ENCODE assay signal across 1 cellular context in the genomic region with DNA sequence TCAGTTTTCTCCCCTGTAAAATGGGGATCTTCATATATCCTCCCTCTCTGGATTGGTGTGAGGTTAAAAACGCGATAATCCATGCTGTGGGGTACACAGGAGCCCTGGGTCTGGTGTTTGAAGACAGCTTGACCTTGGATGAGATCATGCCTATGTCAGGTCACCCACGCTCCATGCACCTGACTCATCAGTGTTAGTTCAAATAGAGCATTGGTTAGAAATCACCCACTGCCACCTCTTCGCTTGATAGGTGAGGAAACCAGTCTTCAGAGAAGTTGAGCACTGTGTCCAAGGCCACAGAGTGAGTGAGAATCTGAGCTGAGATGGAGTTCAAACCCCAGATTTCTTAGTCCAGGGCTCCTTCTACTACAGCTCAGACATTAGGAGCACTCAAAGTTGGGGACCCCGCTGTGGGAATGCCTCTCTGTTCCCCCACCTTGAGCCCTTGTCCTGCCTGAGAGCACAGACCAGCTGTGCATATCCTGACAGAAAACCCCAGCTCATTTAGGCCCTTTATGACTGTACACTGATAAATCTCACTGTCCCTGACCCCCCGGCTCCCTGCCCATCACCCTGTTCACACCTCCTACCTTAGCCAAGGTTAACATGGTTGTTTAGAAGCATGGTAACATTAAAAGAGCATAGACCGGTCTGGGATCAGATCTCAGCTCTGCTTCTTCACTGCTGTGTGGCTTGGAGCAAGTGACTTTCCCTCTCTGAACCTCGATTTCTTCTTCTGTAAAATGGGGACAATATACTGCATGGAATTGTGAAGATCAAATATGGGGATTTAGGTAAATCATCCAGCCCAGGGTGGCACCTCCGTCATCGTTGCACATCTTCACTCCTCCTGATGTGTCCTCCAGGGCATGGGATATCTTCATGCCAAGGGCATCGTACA.
TF ChIP-seq lines count a peak whose summit lies in the region.

No MANE protein-coding gene starts in this region.

TF ChIP-seq in GM12878, 131 proteins besides CTCF, POLR2A, EP300 and RAD21 (continued from another document):
- TF ChIP-seq ZNF384 (IDR thresholded peaks at IDR 0.05; ENCODE audit: borderline replicate concordance, low read depth, low read length) (no peak), ZNF622 (IDR thresholded peaks at IDR 0.05) (no peak), TARDBP (IDR thresholded peaks at IDR 0.05; ENCODE audit: borderline replicate concordance) (no peak), NRF1 (conservative IDR thresholded peaks at IDR 0.05; ENCODE audit: low read depth, low read length) (no peak), TBL1XR1 (IDR thresholded peaks at IDR 0.05; ENCODE audit: low read depth, low read length) (no peak), HCFC1 (IDR thresholded peaks at IDR 0.05; ENCODE audit: low read length) (no peak), EGR1 (IDR thresholded peaks at IDR 0.05; ENCODE audit: borderline replicate concordance in 1 of 2, low read depth in 2 of 2, low read length in 2 of 2) (no peak), CREM (IDR thresholded peaks at IDR 0.05; ENCODE audit: low read depth) (no peak), NBN (IDR thresholded peaks at IDR 0.05) (no peak), SMC3 (IDR thresholded peaks at IDR 0.05; ENCODE audit: borderline replicate concordance, low read length) (no peak), RCOR1 (conservative IDR thresholded peaks at IDR 0.05; ENCODE audit: low read depth, low read length) (no peak)
- TF ChIP-seq, protein P1, sequence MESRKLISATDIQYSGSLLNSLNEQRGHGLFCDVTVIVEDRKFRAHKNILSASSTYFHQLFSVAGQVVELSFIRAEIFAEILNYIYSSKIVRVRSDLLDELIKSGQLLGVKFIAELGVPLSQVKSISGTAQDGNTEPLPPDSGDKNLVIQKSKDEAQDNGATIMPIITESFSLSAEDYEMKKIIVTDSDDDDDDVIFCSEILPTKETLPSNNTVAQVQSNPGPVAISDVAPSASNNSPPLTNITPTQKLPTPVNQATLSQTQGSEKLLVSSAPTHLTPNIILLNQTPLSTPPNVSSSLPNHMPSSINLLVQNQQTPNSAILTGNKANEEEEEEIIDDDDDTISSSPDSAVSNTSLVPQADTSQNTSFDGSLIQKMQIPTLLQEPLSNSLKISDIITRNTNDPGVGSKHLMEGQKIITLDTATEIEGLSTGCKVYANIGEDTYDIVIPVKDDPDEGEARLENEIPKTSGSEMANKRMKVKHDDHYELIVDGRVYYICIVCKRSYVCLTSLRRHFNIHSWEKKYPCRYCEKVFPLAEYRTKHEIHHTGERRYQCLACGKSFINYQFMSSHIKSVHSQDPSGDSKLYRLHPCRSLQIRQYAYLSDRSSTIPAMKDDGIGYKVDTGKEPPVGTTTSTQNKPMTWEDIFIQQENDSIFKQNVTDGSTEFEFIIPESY (IDR thresholded peaks at IDR 0.05), result no peak
- TF ChIP-seq, protein P2, sequence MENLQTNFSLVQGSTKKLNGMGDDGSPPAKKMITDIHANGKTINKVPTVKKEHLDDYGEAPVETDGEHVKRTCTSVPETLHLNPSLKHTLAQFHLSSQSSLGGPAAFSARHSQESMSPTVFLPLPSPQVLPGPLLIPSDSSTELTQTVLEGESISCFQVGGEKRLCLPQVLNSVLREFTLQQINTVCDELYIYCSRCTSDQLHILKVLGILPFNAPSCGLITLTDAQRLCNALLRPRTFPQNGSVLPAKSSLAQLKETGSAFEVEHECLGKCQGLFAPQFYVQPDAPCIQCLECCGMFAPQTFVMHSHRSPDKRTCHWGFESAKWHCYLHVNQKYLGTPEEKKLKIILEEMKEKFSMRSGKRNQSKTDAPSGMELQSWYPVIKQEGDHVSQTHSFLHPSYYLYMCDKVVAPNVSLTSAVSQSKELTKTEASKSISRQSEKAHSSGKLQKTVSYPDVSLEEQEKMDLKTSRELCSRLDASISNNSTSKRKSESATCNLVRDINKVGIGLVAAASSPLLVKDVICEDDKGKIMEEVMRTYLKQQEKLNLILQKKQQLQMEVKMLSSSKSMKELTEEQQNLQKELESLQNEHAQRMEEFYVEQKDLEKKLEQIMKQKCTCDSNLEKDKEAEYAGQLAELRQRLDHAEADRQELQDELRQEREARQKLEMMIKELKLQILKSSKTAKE (IDR thresholded peaks at IDR 0.05; ENCODE audit: low read depth, poor library complexity, severe bottlenecking), result no peak
- TF ChIP-seq, protein P3, sequence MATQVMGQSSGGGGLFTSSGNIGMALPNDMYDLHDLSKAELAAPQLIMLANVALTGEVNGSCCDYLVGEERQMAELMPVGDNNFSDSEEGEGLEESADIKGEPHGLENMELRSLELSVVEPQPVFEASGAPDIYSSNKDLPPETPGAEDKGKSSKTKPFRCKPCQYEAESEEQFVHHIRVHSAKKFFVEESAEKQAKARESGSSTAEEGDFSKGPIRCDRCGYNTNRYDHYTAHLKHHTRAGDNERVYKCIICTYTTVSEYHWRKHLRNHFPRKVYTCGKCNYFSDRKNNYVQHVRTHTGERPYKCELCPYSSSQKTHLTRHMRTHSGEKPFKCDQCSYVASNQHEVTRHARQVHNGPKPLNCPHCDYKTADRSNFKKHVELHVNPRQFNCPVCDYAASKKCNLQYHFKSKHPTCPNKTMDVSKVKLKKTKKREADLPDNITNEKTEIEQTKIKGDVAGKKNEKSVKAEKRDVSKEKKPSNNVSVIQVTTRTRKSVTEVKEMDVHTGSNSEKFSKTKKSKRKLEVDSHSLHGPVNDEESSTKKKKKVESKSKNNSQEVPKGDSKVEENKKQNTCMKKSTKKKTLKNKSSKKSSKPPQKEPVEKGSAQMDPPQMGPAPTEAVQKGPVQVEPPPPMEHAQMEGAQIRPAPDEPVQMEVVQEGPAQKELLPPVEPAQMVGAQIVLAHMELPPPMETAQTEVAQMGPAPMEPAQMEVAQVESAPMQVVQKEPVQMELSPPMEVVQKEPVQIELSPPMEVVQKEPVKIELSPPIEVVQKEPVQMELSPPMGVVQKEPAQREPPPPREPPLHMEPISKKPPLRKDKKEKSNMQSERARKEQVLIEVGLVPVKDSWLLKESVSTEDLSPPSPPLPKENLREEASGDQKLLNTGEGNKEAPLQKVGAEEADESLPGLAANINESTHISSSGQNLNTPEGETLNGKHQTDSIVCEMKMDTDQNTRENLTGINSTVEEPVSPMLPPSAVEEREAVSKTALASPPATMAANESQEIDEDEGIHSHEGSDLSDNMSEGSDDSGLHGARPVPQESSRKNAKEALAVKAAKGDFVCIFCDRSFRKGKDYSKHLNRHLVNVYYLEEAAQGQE (IDR thresholded peaks at IDR 0.05; ENCODE audit: low read depth, low read length), result no peak
- TF ChIP-seq, protein P4, sequence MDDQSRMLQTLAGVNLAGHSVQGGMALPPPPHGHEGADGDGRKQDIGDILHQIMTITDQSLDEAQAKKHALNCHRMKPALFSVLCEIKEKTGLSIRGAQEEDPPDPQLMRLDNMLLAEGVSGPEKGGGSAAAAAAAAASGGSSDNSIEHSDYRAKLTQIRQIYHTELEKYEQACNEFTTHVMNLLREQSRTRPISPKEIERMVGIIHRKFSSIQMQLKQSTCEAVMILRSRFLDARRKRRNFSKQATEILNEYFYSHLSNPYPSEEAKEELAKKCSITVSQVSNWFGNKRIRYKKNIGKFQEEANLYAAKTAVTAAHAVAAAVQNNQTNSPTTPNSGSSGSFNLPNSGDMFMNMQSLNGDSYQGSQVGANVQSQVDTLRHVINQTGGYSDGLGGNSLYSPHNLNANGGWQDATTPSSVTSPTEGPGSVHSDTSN (IDR thresholded peaks at IDR 0.05; ENCODE audit: insufficient replicate concordance, low read depth, low read length), result no peak
- TF ChIP-seq, protein P5, sequence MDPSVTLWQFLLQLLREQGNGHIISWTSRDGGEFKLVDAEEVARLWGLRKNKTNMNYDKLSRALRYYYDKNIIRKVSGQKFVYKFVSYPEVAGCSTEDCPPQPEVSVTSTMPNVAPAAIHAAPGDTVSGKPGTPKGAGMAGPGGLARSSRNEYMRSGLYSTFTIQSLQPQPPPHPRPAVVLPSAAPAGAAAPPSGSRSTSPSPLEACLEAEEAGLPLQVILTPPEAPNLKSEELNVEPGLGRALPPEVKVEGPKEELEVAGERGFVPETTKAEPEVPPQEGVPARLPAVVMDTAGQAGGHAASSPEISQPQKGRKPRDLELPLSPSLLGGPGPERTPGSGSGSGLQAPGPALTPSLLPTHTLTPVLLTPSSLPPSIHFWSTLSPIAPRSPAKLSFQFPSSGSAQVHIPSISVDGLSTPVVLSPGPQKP (IDR thresholded peaks at IDR 0.05; ENCODE audit: low read depth, low read length), result no peak
